27 cellular contexts compared by ENCODE assay signal in genomic region chr21:38151021-38151645, GRCh38.
"Had no signal": no experiment of that assay in that cellular context is flagged by ENCODE, and none has a peak within 500 bp of the region (broad histone marks: within the 10 kb centered on the region; RNA-seq: fewer than 3 reads in every experiment).

No MANE protein-coding gene starts in this region.

- H3K4me3 ChIP-seq: heart right ventricle, hepatocyte, left lung, lung, psoas muscle, right lobe of liver, skin epidermis, suprapubic skin, thoracic aorta, tibial artery, upper lobe of right lung had no signal

- FAIRE-seq: kidney, urothelium cell line had no signal

- H3K4me3 Mint-ChIP-seq: memory B cell; naive thymus-derived CD8-positive, alpha-beta T cell; nephron; neural crest cell; stimulated activated naive CD8-positive, alpha-beta T cell treated with anti-CD3 and anti-CD28 coated beads, Interleukin-15, Interleukin-2, amounts not matched to agents 100 ng/mL and 50 ng/mL, for 24 hours had no signal

- H2AFZ ChIP-seq: hepatocyte, parathyroid adenoma had no signal

- H3K9ac ChIP-seq: parathyroid adenoma had no signal

- H3K27ac ChIP-seq: heart right ventricle, hepatocyte, left lung, parathyroid adenoma, psoas muscle, right lobe of liver, skin epidermis, suprapubic skin, thoracic aorta, tibial artery, upper lobe of right lung had no signal

- H3K36me3 Mint-ChIP-seq: memory B cell; naive thymus-derived CD8-positive, alpha-beta T cell had no signal

- H3K9me3 ChIP-seq: heart right ventricle, left lung, psoas muscle, right lobe of liver, suprapubic skin, thoracic aorta, tibial artery, upper lobe of right lung had no signal

- H3K36me3 ChIP-seq: heart right ventricle, left lung, right lobe of liver, suprapubic skin, thoracic aorta, tibial artery, upper lobe of right lung had no signal

- H3K4me1 Mint-ChIP-seq: memory B cell; naive thymus-derived CD8-positive, alpha-beta T cell; nephron had no signal

- H3K79me2 ChIP-seq: hepatocyte, parathyroid adenoma had no signal

- H3K4me1 ChIP-seq: heart right ventricle, left lung, parathyroid adenoma, psoas muscle, right lobe of liver, suprapubic skin, tibial artery, upper lobe of right lung had no signal

- H3K9me3 Mint-ChIP-seq: neural crest cell; stimulated activated naive CD8-positive, alpha-beta T cell treated with anti-CD3 and anti-CD28 coated beads, Interleukin-15, Interleukin-2, amounts not matched to agents 100 ng/mL and 50 ng/mL, for 24 hours had no signal

- H3K27ac Mint-ChIP-seq: memory B cell; naive thymus-derived CD8-positive, alpha-beta T cell; nephron; stimulated activated naive CD8-positive, alpha-beta T cell treated with anti-CD3 and anti-CD28 coated beads, Interleukin-15, Interleukin-2, amounts not matched to agents 100 ng/mL and 50 ng/mL, for 24 hours had no signal

- H3K4me2 ChIP-seq: hepatocyte had no signal

- ATAC-seq: heart right ventricle; left colon; left lung; naive thymus-derived CD8-positive, alpha-beta T cell; psoas muscle; right lobe of liver; upper lobe of right lung had no signal

- DNase-seq: heart right ventricle; kidney; left colon; left lung; naive thymus-derived CD8-positive, alpha-beta T cell; nucleus accumbens; psoas muscle; right lobe of liver; stimulated activated CD4-positive, alpha-beta T cell treated with anti-CD3 and anti-CD28 coated beads, Interleukin-12 subunit alpha, Interleukin-12 subunit beta, amount 100 ng/mL, for 4 hours; stimulated activated CD4-positive, alpha-beta T cell treated with anti-CD3 and anti-CD28 coated beads, Interleukin-15, amount 100 ng/mL, for 24 hours; stimulated activated CD4-positive, alpha-beta T cell treated with anti-CD3 and anti-CD28 coated beads, Interleukin-2, amount 100 ng/mL, for 24 hours; stimulated activated CD4-positive, alpha-beta T cell treated with anti-CD3 and anti-CD28 coated beads, Interleukin-4, amount 100 ng/mL, for 1 hour; stimulated activated naive CD4-positive, alpha-beta T cell; tibial artery; trophoblast cell; upper lobe of right lung had no signal
